In the genomic region with DNA sequence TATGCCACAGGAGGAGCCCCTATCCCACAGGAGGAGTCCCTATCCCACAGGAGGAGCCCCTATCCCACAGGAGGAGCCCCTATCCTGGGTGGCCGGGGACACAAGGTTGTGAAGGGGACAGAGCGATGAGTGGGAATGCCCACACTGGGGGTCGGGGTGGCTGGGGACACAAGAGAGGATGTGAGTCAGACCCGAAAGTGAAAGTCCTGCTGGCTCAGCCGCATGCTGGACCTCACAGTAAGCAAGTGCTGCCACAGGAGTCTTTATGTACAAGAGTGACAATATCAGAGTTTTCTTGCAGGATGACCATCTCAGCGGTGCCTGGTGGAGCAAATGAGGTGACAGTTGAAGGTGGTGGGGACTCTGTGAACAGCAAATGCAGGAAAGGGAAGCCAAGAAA, we compare ENCODE assay signal across 10 cellular contexts.
DNase-seq lines count a peak whose midpoint lies in the region; ATAC-seq and FAIRE-seq lines count a peak whose summit lies in the region.
"Had no signal": no experiment of that assay in that cellular context is flagged by ENCODE, and none has a peak within 500 bp of the region (broad histone marks: within the 10 kb centered on the region; RNA-seq: fewer than 3 reads in every experiment).

No MANE protein-coding gene starts in this region.

- peak overlapping the region; percentile 36 to 79 (median 62) for H3K4me2 ChIP-seq in BLaER1 treated with 17β-estradiol and CSF1 and Interleukin-3, amounts not matched to agents 10 nM and 100 nM

- H3K4me3 ChIP-seq in BLaER1 treated with 17β-estradiol and CSF1 and Interleukin-3, amounts not matched to agents 10 nM and 100 nM, result peak overlapping the region in 1 of 10 experiments; percentile 13; a peak in 1 of 20 replicates

- no peaks in the 10 kb centered on the region for H3K9me3 Mint-ChIP-seq in activated T-helper 17 cell treated with anti-CD3 and anti-CD28 coated beads, Interleukin-2, amount 50 U/mL, for 72 hours

- H3K36me3 ChIP-seq in BLaER1 treated with 17β-estradiol and CSF1 and Interleukin-3, amounts not matched to agents 10 nM and 100 nM, result no peaks in the 10 kb centered on the region

- H3K27ac ChIP-seq in BLaER1 treated with 17β-estradiol and CSF1 and Interleukin-3, amounts not matched to agents 10 nM and 100 nM, result no peak overlapping the region; a peak in 1 of 22 replicates
- H3K27ac ChIP-seq: epithelial cell of prostate, HL-60 had no signal

- H3K9ac ChIP-seq in BLaER1 treated with 17β-estradiol and CSF1 and Interleukin-3, amounts not matched to agents 10 nM and 100 nM, result no peak overlapping the region

- no peak overlapping the region for H3K27ac Mint-ChIP-seq in activated T-helper 17 cell treated with anti-CD3 and anti-CD28 coated beads, Interleukin-2, amount 50 U/mL, for 72 hours

- peak; percentile 59 for DNase-seq in GM19239 (ENCODE audit: insufficient read length, low spot score)
- peak; percentile 88 for DNase-seq in mesenteric fat pad (ENCODE audit: low spot score)
- DNase-seq in NCI-H2196 treated with DMSO at 0.1 percent for 48 hours (lab: John Stamatoyannopoulos, UW; ENCODE audit: unreplicated experiment), result no peak
- DNase-seq in mucosa of gallbladder (ENCODE audit: low spot score), result no peak
- DNase-seq in GF-D8 (lab: John Stamatoyannopoulos, UW), result no peak

- no peaks in the 10 kb centered on the region for H3K27me3 ChIP-seq in BLaER1 treated with 17β-estradiol and CSF1 and Interleukin-3, amounts not matched to agents 10 nM and 100 nM

- ATAC-seq in HG03442 (IDR thresholded peaks at IDR 0.05; ENCODE audit: unreplicated experiment), result peak; percentile 78
- ATAC-seq in activated T-helper 17 cell treated with anti-CD3 and anti-CD28 coated beads, Interleukin-2, amount 50 U/mL, for 72 hours (replicated peaks), result peak; percentile 79

- H3K27me3 Mint-ChIP-seq in activated T-helper 17 cell treated with anti-CD3 and anti-CD28 coated beads, Interleukin-2, amount 50 U/mL, for 72 hours, result peaks cover 16% of the 10 kb centered on the region

- H3K36me3 Mint-ChIP-seq in activated T-helper 17 cell treated with anti-CD3 and anti-CD28 coated beads, Interleukin-2, amount 50 U/mL, for 72 hours (ENCODE audit: low read depth), result no peaks in the 10 kb centered on the region

- no peak overlapping the region for H3K4me3 Mint-ChIP-seq in activated T-helper 17 cell treated with anti-CD3 and anti-CD28 coated beads, Interleukin-2, amount 50 U/mL, for 72 hours

- H3K4me1 Mint-ChIP-seq in activated T-helper 17 cell treated with anti-CD3 and anti-CD28 coated beads, Interleukin-2, amount 50 U/mL, for 72 hours, result peaks cover 10% of the 10 kb centered on the region

- H3K9me3 ChIP-seq in BLaER1 treated with 17β-estradiol and CSF1 and Interleukin-3, amounts not matched to agents 10 nM and 100 nM (replicated peaks in 1 of 11), result peaks cover 0 to under 1% (median 0%) of the 10 kb centered on the region in 11 experiments; a peak in 1 of 22 replicates

- FAIRE-seq in GM19239 (lab: Jason Lieb, UNC), result peak; percentile 18

- H4K20me1 ChIP-seq in BLaER1 treated with 17β-estradiol and CSF1 and Interleukin-3, amounts not matched to agents 10 nM and 100 nM, result no peaks in the 10 kb centered on the region; a peak in 1 of 22 replicates

- H3K4me1 ChIP-seq in BLaER1 treated with 17β-estradiol and CSF1 and Interleukin-3, amounts not matched to agents 10 nM and 100 nM, result peaks cover 11 to 18% (median 14%) of the 10 kb centered on the region in 10 experiments; a peak in 18 of 20 replicates

Comparison
In these comparisons a context has a peak if more than half of its experiments do, and no peak if none do; other contexts are left out.
1. DNase-seq: peak in GM19239 (single experiment) and mesenteric fat pad (single experiment); none in NCI-H2196 treated with DMSO at 0.1 percent for 48 hours (single experiment), mucosa of gallbladder (single experiment) and GF-D8 (single experiment).